17 cellular contexts compared by ENCODE assay signal in the genomic region with DNA sequence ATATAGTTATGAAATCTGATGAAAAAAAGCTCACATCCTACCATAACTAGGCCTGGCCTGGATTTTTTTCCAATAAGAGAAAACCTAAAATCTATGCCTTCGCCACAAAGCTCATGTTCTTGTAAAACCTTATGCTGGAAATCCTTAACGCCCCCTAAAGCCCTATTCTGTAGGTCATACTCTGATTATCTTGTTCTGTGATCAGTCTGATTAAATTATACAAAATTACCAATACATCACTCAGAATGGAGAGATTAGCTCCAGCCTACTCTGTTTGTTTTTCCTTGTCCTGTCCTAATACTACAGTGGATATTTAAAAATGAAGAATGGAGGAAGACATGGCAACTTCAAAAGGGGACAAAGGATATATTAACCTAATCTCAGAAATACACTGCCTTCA.
"Had no signal": no experiment of that assay in that cellular context is flagged by ENCODE, and none has a peak within 500 bp of the region (broad histone marks: within the 10 kb centered on the region; RNA-seq: fewer than 3 reads in every experiment).

No MANE protein-coding gene starts in this region.

- H3K36me3 ChIP-seq: adrenal gland, suprapubic skin had no signal

- H3K36me3 Mint-ChIP-seq: naive B cell had no signal

- H3K9me3 ChIP-seq: adrenal gland, suprapubic skin had no signal

- H3K27me3 ChIP-seq: adrenal gland, suprapubic skin had no signal

- H3K27ac Mint-ChIP-seq: activated T-helper 2 cell treated with anti-CD3 and anti-CD28 coated beads, Interferon-gamma antibody, Interleukin-2, Interleukin-4, amounts not matched to agents 10 μg/mL and 5 μg/mL and 100 μg/mL, durations not matched to agents 14 hours and 24 hours and 36 hours; progenitor cell of endocrine pancreas; type B pancreatic cell had no signal

- H3K27ac ChIP-seq: skin epidermis, suprapubic skin had no signal

- H3K4me3 ChIP-seq: adrenal gland, lung, skin epidermis, suprapubic skin had no signal

- ATAC-seq: activated CD4-positive, CD25-positive, alpha-beta regulatory T cell treated with anti-CD3 and anti-CD28 coated beads, Interleukin-2, amount 50 U/mL, for 24 hours; left colon; right cardiac atrium had no signal

- H3K9me3 Mint-ChIP-seq: naive B cell; stimulated activated naive CD8-positive, alpha-beta T cell treated with anti-CD3 and anti-CD28 coated beads, Interleukin-15, Interleukin-2, amounts not matched to agents 100 ng/mL and 50 ng/mL, for 24 hours; type B pancreatic cell had no signal

- DNase-seq: activated naive CD4-positive, alpha-beta T cell treated with anti-CD3 and anti-CD28 coated beads, Interleukin-2, amount 50 U/mL, for 16 hours; activated T-cell treated with anti-CD3 and anti-CD28 coated beads, Interleukin-2, amount 50 U/mL, for 1 hour; adrenal gland; left colon; naive B cell; nucleus accumbens; right cardiac atrium; stimulated activated CD4-positive, alpha-beta T cell treated with anti-CD3 and anti-CD28 coated beads, Interleukin-4, amount 100 ng/mL, for 24 hours; T-helper 9 cell had no signal

- H3K4me3 Mint-ChIP-seq: stimulated activated naive CD8-positive, alpha-beta T cell treated with anti-CD3 and anti-CD28 coated beads, Interleukin-15, Interleukin-2, amounts not matched to agents 100 ng/mL and 50 ng/mL, for 24 hours; type B pancreatic cell had no signal

- H3K27me3 Mint-ChIP-seq: naive B cell; progenitor cell of endocrine pancreas; stimulated activated naive CD8-positive, alpha-beta T cell treated with anti-CD3 and anti-CD28 coated beads, Interleukin-15, Interleukin-2, amounts not matched to agents 100 ng/mL and 50 ng/mL, for 24 hours had no signal
